1 cellular context compared by ENCODE assay signal in the genomic region with DNA sequence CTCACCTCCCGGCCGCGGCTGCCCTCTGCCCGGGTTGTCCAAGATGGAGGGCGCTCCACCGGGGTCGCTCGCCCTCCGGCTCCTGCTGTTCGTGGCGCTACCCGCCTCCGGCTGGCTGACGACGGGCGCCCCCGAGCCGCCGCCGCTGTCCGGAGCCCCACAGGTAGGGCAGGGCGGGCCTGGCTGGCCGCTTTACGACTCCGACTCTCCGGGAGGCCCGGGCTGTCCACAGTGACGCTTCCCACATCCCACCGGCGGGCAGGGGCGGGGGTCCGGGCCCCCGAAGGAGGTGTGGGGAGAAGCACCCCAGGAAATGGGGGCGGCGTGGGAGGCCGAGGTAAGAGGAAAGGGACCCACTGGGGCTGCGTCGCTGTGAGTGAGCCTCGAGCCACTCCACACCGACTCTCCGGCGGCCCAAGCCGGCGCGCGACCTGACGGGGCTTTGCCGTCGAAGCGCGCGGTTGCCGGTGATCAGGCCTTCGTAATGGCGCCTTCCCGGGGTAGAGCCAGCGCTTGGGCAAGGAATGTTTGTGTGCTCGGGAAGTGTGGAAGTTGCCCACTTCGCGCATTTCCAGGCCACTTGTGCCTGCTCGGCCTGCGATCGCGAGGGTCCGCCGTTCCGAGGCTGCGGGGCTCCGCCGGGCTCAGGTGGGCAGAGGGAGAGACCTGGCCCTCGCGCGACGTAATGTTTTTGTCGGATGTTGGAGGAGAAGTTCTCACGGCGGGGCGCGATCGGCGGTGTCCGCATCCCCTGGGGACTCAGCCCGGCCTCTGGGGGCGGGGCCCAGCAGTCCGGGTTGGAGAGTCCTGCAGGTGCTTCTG.
A peak's percentile ranks its signal among the peaks of the same experiment; 100 is the strongest.
TF ChIP-seq lines count a peak whose summit lies in the region.

A gene with protein sequence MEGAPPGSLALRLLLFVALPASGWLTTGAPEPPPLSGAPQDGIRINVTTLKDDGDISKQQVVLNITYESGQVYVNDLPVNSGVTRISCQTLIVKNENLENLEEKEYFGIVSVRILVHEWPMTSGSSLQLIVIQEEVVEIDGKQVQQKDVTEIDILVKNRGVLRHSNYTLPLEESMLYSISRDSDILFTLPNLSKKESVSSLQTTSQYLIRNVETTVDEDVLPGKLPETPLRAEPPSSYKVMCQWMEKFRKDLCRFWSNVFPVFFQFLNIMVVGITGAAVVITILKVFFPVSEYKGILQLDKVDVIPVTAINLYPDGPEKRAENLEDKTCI (plus strand): TSS at position 4 of the 822 bp plus-strand sequence. CDS start 40 bp downstream, at position 44.

TF ChIP-seq in WTC11, 78 proteins besides CTCF, POLR2A, EP300 and RAD21 (continued from another document):
- TF ChIP-seq, protein P1, sequence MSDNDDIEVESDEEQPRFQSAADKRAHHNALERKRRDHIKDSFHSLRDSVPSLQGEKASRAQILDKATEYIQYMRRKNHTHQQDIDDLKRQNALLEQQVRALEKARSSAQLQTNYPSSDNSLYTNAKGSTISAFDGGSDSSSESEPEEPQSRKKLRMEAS (CRISPR knock-in tag; IDR thresholded peaks at IDR 0.05), result peak; percentile 79
- TF ChIP-seq, protein P2, sequence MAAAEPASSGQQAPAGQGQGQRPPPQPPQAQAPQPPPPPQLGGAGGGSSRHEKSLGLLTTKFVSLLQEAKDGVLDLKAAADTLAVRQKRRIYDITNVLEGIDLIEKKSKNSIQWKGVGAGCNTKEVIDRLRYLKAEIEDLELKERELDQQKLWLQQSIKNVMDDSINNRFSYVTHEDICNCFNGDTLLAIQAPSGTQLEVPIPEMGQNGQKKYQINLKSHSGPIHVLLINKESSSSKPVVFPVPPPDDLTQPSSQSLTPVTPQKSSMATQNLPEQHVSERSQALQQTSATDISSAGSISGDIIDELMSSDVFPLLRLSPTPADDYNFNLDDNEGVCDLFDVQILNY (CRISPR knock-in tag; IDR thresholded peaks at IDR 0.05), result peak; percentile 64; the same call in 1 of the 2 replicates
- 0 out of 2 replicates have a peak, but pooled peaks have one; percentile 17 for TF ChIP-seq FOXK1 (CRISPR knock-in tag; IDR thresholded peaks at IDR 0.05)
- TF ChIP-seq, protein P3, sequence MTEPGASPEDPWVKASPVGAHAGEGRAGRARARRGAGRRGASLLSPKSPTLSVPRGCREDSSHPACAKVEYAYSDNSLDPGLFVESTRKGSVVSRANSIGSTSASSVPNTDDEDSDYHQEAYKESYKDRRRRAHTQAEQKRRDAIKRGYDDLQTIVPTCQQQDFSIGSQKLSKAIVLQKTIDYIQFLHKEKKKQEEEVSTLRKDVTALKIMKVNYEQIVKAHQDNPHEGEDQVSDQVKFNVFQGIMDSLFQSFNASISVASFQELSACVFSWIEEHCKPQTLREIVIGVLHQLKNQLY (CRISPR knock-in tag; IDR thresholded peaks at IDR 0.05), result no peak
- TF ChIP-seq ETV6 (CRISPR knock-in tag; IDR thresholded peaks at IDR 0.05), result peak; percentile 48; the same call in 1 of the 2 replicates
- TF ChIP-seq, protein P4, sequence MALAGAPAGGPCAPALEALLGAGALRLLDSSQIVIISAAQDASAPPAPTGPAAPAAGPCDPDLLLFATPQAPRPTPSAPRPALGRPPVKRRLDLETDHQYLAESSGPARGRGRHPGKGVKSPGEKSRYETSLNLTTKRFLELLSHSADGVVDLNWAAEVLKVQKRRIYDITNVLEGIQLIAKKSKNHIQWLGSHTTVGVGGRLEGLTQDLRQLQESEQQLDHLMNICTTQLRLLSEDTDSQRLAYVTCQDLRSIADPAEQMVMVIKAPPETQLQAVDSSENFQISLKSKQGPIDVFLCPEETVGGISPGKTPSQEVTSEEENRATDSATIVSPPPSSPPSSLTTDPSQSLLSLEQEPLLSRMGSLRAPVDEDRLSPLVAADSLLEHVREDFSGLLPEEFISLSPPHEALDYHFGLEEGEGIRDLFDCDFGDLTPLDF (CRISPR knock-in tag; IDR thresholded peaks at IDR 0.05), result peak; percentile 28; the same call in 1 of the 2 replicates
- TF ChIP-seq, protein P5, sequence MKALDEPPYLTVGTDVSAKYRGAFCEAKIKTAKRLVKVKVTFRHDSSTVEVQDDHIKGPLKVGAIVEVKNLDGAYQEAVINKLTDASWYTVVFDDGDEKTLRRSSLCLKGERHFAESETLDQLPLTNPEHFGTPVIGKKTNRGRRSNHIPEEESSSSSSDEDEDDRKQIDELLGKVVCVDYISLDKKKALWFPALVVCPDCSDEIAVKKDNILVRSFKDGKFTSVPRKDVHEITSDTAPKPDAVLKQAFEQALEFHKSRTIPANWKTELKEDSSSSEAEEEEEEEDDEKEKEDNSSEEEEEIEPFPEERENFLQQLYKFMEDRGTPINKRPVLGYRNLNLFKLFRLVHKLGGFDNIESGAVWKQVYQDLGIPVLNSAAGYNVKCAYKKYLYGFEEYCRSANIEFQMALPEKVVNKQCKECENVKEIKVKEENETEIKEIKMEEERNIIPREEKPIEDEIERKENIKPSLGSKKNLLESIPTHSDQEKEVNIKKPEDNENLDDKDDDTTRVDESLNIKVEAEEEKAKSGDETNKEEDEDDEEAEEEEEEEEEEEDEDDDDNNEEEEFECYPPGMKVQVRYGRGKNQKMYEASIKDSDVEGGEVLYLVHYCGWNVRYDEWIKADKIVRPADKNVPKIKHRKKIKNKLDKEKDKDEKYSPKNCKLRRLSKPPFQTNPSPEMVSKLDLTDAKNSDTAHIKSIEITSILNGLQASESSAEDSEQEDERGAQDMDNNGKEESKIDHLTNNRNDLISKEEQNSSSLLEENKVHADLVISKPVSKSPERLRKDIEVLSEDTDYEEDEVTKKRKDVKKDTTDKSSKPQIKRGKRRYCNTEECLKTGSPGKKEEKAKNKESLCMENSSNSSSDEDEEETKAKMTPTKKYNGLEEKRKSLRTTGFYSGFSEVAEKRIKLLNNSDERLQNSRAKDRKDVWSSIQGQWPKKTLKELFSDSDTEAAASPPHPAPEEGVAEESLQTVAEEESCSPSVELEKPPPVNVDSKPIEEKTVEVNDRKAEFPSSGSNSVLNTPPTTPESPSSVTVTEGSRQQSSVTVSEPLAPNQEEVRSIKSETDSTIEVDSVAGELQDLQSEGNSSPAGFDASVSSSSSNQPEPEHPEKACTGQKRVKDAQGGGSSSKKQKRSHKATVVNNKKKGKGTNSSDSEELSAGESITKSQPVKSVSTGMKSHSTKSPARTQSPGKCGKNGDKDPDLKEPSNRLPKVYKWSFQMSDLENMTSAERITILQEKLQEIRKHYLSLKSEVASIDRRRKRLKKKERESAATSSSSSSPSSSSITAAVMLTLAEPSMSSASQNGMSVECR (CRISPR knock-in tag; IDR thresholded peaks at IDR 0.05; ENCODE audit: borderline replicate concordance), result peak; percentile 78
- no peak for TF ChIP-seq TEAD1 (CRISPR knock-in tag; IDR thresholded peaks at IDR 0.05)
- TF ChIP-seq ZNF263 (CRISPR knock-in tag; IDR thresholded peaks at IDR 0.05; ENCODE audit: low read depth), result 0 out of 2 replicates have a peak, but pooled peaks have one; percentile 40
- TF ChIP-seq MXD4 (CRISPR knock-in tag; IDR thresholded peaks at IDR 0.05; ENCODE audit: borderline replicate concordance), result no peak
- TF ChIP-seq SMAD3 (CRISPR knock-in tag; IDR thresholded peaks at IDR 0.05; ENCODE audit: borderline replicate concordance), result 0 out of 2 replicates have a peak, but pooled peaks have one; percentile 49
- 0 out of 2 replicates have a peak, but pooled peaks have one; percentile 69 for TF ChIP-seq ELF4 (CRISPR knock-in tag; IDR thresholded peaks at IDR 0.05; ENCODE audit: low read depth)
- peak; percentile 67; the same call in 1 of the 2 replicates for TF ChIP-seq CREM (CRISPR knock-in tag; IDR thresholded peaks at IDR 0.05)
TF ChIP-seq in WTC11: peak in this region for 15.
